ENCODE assay signal across 13 cellular contexts in genomic region chr7:262631-263311, GRCh38. TPM values are rescaled to one million over a fixed set of nuclear protein-coding genes. Genes with fewer than 3 reads are reported as not detected.
DNase-seq lines count a peak whose midpoint lies in the region; ATAC-seq, FAIRE-seq and TF ChIP-seq lines count a peak whose summit lies in the region.
"Not testable (repeated sequence)": the region's sequence is repeated elsewhere in the genome, so short reads cannot be mapped to it uniquely, and the experiment has no call there.
"Had no signal": no experiment of that assay in that cellular context is flagged by ENCODE, and none has a peak within 500 bp of the region (broad histone marks: within the 10 kb centered on the region; RNA-seq: fewer than 3 reads in every experiment).

No MANE protein-coding gene starts in this region.

- 30% methylated on average over 15 of the region's 31 CpGs for WGBS in GM12878 (ENCODE audit: insufficient coverage, insufficient replicate concordance, low lambda C conversion rate, missing lambda C conversion rate)
- WGBS in heart left ventricle, 4 donors, result 80 to 94% (median 82%) methylated on average over 22 to 28 of the region's 31 CpGs

- CTCF ChIA-PET in GM12878 (lab: Yijun Ruan, JAX), result not testable (repeated sequence)

- TF ChIP-seq CTCF in AG09309 (IDR thresholded peaks at IDR 0.05; ENCODE audit: control insufficient read depth, insufficient read depth, low read depth, low read length, missing control alignments) (peak; percentile 18), SU-DHL-6 (IDR thresholded peaks at IDR 0.05; ENCODE audit: insufficient read depth, low read length, poor library complexity, severe bottlenecking) (peak; percentile 13), GM12878 (IDR thresholded peaks at IDR 0.05 in 2 of 3, conservative IDR thresholded peaks at IDR 0.05 in 1 of 3; ENCODE audit: control insufficient read depth in 2 of 3, extremely low read depth in 1 of 3, insufficient read depth in 1 of 3, low read depth in 3 of 3, low read length in 3 of 3) (peak in 2 of 3 experiments; percentile 23 to 26; a peak in 3 of 6 replicates), heart left ventricle (IDR thresholded peaks at IDR 0.05) (peak in 5 of 12 donors; percentile 9 to 40 (median 19)), neural progenitor cell (IDR thresholded peaks at IDR 0.05) (peak; percentile 47)

- not testable (repeated sequence) for H3K27ac Mint-ChIP-seq in neural progenitor cell

- not testable (repeated sequence) for DNase-seq in AG09309 (ENCODE audit: low read depth); GM12878 (ENCODE audit: low read depth, low spot score); neural progenitor cell (ENCODE audit: low spot score)
- peak; percentile 29 for DNase-seq in GM18507 (ENCODE audit: extremely low spot score, insufficient read length, low read depth)
- peak; percentile 40 for DNase-seq in activated CD8-positive, alpha-beta memory T cell treated with anti-CD3 and anti-CD28 coated beads, Interleukin-2, amount 50 U/mL, for 24 hours (ENCODE audit: extremely low read depth)
- DNase-seq in heart left ventricle, result peak in 3 of 5 donors; percentile 8 to 54 (median 21)
- DNase-seq in stimulated activated CD4-positive, alpha-beta T cell treated with anti-CD3 and anti-CD28 coated beads, TNF-alpha, amount 100 ng/mL, for 48 hours (ENCODE audit: low read depth in 3 of 3), result peak; percentile 49 to 83 (median 72)

- not testable (repeated sequence) for H3K4me1 Mint-ChIP-seq in neural progenitor cell

- TF ChIP-seq RAD21 in GM12878 (IDR thresholded peaks at IDR 0.05; ENCODE audit: insufficient read depth, low read depth, low read length), result not testable (repeated sequence)

- peaks cover 20% of the 10 kb centered on the region for H3K9me3 Mint-ChIP-seq in neural progenitor cell

- not testable (repeated sequence) for H3F3A ChIP-seq in SU-DHL-6 (ENCODE audit: insufficient read depth); neural progenitor cell (ENCODE audit: low read depth)

- not testable (repeated sequence) for H3K27ac ChIP-seq in SU-DHL-6 (ENCODE audit: low read depth, low read length); GM12878 (ENCODE audit: control insufficient read depth, insufficient read depth); heart left ventricle; neural progenitor cell

- intact Hi-C loops in GM12878 (cut with micrococcal nuclease; ENCODE audit: unreplicated experiment); heart left ventricle (cut with DNase I): not testable (repeated sequence)

- not testable (repeated sequence) for H3K9ac ChIP-seq in SU-DHL-6 (ENCODE audit: low read length); GM12878 (ENCODE audit: control insufficient read depth, insufficient read depth, low read length); neural progenitor cell

- not testable (repeated sequence) for H3K4me2 ChIP-seq in SU-DHL-6 (ENCODE audit: low read depth, low read length, poor library complexity, severe bottlenecking); neural progenitor cell
- H3K4me2 ChIP-seq in GM12878 (ENCODE audit: control insufficient read depth, insufficient read depth), result 0 out of 2 replicates have a peak overlapping the region, but pooled peaks have one; percentile 22

- H3K27me3 Mint-ChIP-seq in neural progenitor cell (ENCODE audit: insufficient read depth, low read depth), result peaks cover 13% of the 10 kb centered on the region

- not testable (repeated sequence) for ATAC-seq in GM12878, heart left ventricle

- SMC1A ChIA-PET in GM12878 (lab: Charles Lee; ENCODE audit: uncharacterized antibody, unreplicated experiment), result not testable (repeated sequence)

- not testable (repeated sequence) for H2AFZ ChIP-seq in SU-DHL-6 (ENCODE audit: low read depth, low read length, severe bottlenecking); GM12878 (ENCODE audit: control insufficient read depth, low read depth, low read length); neural progenitor cell (replicated peaks)

- not testable (repeated sequence) for H3K36me3 ChIP-seq in SU-DHL-6 (ENCODE audit: low read length); GM12878 (ENCODE audit: control insufficient read depth in 2 of 2, insufficient read depth in 2 of 2, low read length in 1 of 2); neural progenitor cell
- H3K36me3 ChIP-seq in heart left ventricle, result peaks cover 0 to 34% (median 24%) of the 10 kb centered on the region in 9 donors

- H3K9me3 ChIP-seq in SU-DHL-6 (ENCODE audit: insufficient read depth, low read length), result peaks cover 29% of the 10 kb centered on the region
- not testable (repeated sequence) for H3K9me3 ChIP-seq in GM12878 (replicated peaks; ENCODE audit: control insufficient read depth, insufficient read depth, low read length); heart left ventricle; neural progenitor cell (ENCODE audit: low read depth)

- FAIRE-seq in GM18507 (lab: Jason Lieb, UNC), result peak; percentile 49
- FAIRE-seq in GM12878 (lab: Jason Lieb, UNC), result not testable (repeated sequence)

- in situ Hi-C loops in GM12878 (cut with MboI), result not testable (repeated sequence)

- H3K27me3 ChIP-seq in SU-DHL-6 (ENCODE audit: low read length); GM12878 (replicated peaks in 1 of 2; ENCODE audit: control insufficient read depth in 2 of 2, insufficient read depth in 2 of 2, low read length in 1 of 2); heart left ventricle; neural progenitor cell: not testable (repeated sequence)

- H3K79me2 ChIP-seq in SU-DHL-6 (ENCODE audit: insufficient read depth, low read length); GM12878 (ENCODE audit: control insufficient read depth, insufficient read depth, low read length); neural progenitor cell (ENCODE audit: low read depth): not testable (repeated sequence)

- POLR2A ChIA-PET in GM12878 (lab: Charles Lee), result not testable (repeated sequence)

- H3K4me3 ChIP-seq in AG09309 (ENCODE audit: control insufficient read depth, low read depth, low read length); SU-DHL-6 (ENCODE audit: insufficient read depth, low read length, poor library complexity, severe bottlenecking); GM12878; heart left ventricle; neural progenitor cell: not testable (repeated sequence)

- not testable (repeated sequence) for BruUV-seq in GM12878 (replicated peaks; lab: Mats Ljungman, UMichigan)

- TF ChIP-seq POLR2A in GM12878 (IDR thresholded peaks at IDR 0.05; ENCODE audit: low read depth, low read length); heart left ventricle (IDR thresholded peaks at IDR 0.05): not testable (repeated sequence)

- TF ChIP-seq EP300 in GM12878 (IDR thresholded peaks at IDR 0.05; ENCODE audit: borderline replicate concordance in 1 of 2, control insufficient read depth in 1 of 2, low read depth in 2 of 2, low read length in 2 of 2), result not testable (repeated sequence)

- H3K9me2 ChIP-seq in SU-DHL-6 (replicated peaks; ENCODE audit: insufficient read depth, low read length), result not testable (repeated sequence)

- H3K4me3 Mint-ChIP-seq in neural progenitor cell, result not testable (repeated sequence)

- RAD21 ChIA-PET in GM12878 (lab: Charles Lee; ENCODE audit: unreplicated experiment), result not testable (repeated sequence)

- H3K36me3 Mint-ChIP-seq in neural progenitor cell, result peaks cover 13% of the 10 kb centered on the region

- not testable (repeated sequence) for H3K4me1 ChIP-seq in GM12878 (ENCODE audit: control insufficient read depth, insufficient read depth, low read length); heart left ventricle; neural progenitor cell

- not testable (repeated sequence) for H4K20me1 ChIP-seq in SU-DHL-6 (ENCODE audit: low read depth, low read length); GM12878 (ENCODE audit: control insufficient read depth, insufficient read depth); neural progenitor cell (ENCODE audit: low read depth)

TF ChIP-seq in GM12878, 131 proteins besides CTCF, POLR2A, EP300 and RAD21:
- TF ChIP-seq SMARCA5 (IDR thresholded peaks at IDR 0.05) (0 out of 2 replicates have a peak, but pooled peaks have one; percentile 52), ETV6 (conservative IDR thresholded peaks at IDR 0.05 in 1 of 2, IDR thresholded peaks at IDR 0.05 in 1 of 2; ENCODE audit: borderline replicate concordance in 1 of 2, low read depth in 1 of 2) (0 out of 4 replicates have a peak, but pooled peaks of 1 of the 2 experiments have one; percentile 13)

RNA-seq across cellular contexts. Expression of gene FOXL3, which starts 27.2 kb away (rescaled TPM):
- not detected in 2 replicates for total RNA-seq in GM12878 (2013; cell fraction: nucleolus; rRNA removed)
- total RNA-seq in GM12878 (2014; rRNA removed) (not detected in 2 replicates), GM12878 (2014; rRNA removed; fragmentation: Illumina TruSeq; extraction: Trizol) (not detected in 2 replicates), GM12878 (2021) (not detected in 2 replicates), heart left ventricle (not detected), neural progenitor cell (ENCODE audit: low replicate concordance) (not detected in 2 replicates)
- not detected for polyA plus RNA-seq in GM12878 (2011; ENCODE audit: low read depth)
- polyA plus RNA-seq in GM12878 (2011; rRNA removed) (not detected in 2 replicates), GM12878 (2014; fragmentation: Illumina TruSeq; extraction: Trizol) (not detected in 2 replicates), GM12878 (2014; fragmentation: Nextera tagmentation; extraction: Ambion mirVana) (not detected), GM12878 (2014; rRNA removed) (not detected in 2 replicates), GM12878 (2016; fragmentation: Nextera tagmentation; extraction: Ambion mirVana) (not detected), heart left ventricle (not detected)
- not detected in 2 replicates for polyA plus RNA-seq in GM12878 (2011; cell fraction: cytosol; rRNA removed)
- not detected in 2 replicates for polyA plus RNA-seq in GM12878 (2011; cell fraction: nucleus; rRNA removed)
- not detected in 2 replicates for polyA plus RNA-seq in GM12878 (2012)
- polyA minus RNA-seq in GM12878 (2011; rRNA and poly(A)+ RNA removed), result not detected in 2 replicates
- not detected in 2 replicates for polyA minus RNA-seq in GM12878 (2011; cell fraction: cytosol; rRNA and poly(A)+ RNA removed)
- polyA minus RNA-seq in GM12878 (2011; cell fraction: nucleus; rRNA and poly(A)+ RNA removed), result not detected in 2 replicates
- total RNA-seq: cerebellum, frontal cortex, lower leg skin, prostate gland, SJSA1 had no signal
